ENCODE assay signal across 8 cellular contexts in genomic region chr2:169365093-169365483, GRCh38. TPM values are rescaled to one million over a fixed set of nuclear protein-coding genes. Genes with fewer than 3 reads are reported as not detected.
DNase-seq lines count a peak whose midpoint lies in the region; ATAC-seq lines count a peak whose summit lies in the region.

No MANE protein-coding gene starts in this region.

- DNase-seq in activated CD4-positive, CD25-positive, alpha-beta regulatory T cell treated with anti-CD3 and anti-CD28 coated beads, Interleukin-2, amount 50 U/mL, for 72 hours, result no peak
- DNase-seq in left lobe of liver (ENCODE audit: low spot score), result no peak
- DNase-seq in NCI-H2171 treated with DMSO at 0.1 percent for 48 hours (lab: John Stamatoyannopoulos, UW), result no peak
- DNase-seq in NCI-H524 (lab: John Stamatoyannopoulos, UW), result no peak
- DNase-seq in NCI-H446 (lab: John Stamatoyannopoulos, UW), result no peak

- peaks cover 31% of the 10 kb centered on the region for H3K4me1 Mint-ChIP-seq in T-helper 1 cell treated with Interleukin-12 subunit alpha and Interleukin-12 subunit beta and Interleukin-4 antibody, amounts not matched to agents 30 μg/mL and 1 μg/mL, for 36 hours (ENCODE audit: low read depth)

- H3K27me3 Mint-ChIP-seq in T-helper 1 cell treated with Interleukin-12 subunit alpha and Interleukin-12 subunit beta and Interleukin-4 antibody, amounts not matched to agents 30 μg/mL and 1 μg/mL, for 36 hours (ENCODE audit: low read depth), result peaks cover 46% of the 10 kb centered on the region

- no peaks in the 10 kb centered on the region for H3K36me3 Mint-ChIP-seq in T-helper 1 cell treated with Interleukin-12 subunit alpha and Interleukin-12 subunit beta and Interleukin-4 antibody, amounts not matched to agents 30 μg/mL and 1 μg/mL, for 36 hours (ENCODE audit: low read depth)

- peaks cover 7% of the 10 kb centered on the region for H3K9me3 Mint-ChIP-seq in T-helper 1 cell treated with Interleukin-12 subunit alpha and Interleukin-12 subunit beta and Interleukin-4 antibody, amounts not matched to agents 30 μg/mL and 1 μg/mL, for 36 hours

- H3K27ac Mint-ChIP-seq in T-helper 1 cell treated with Interleukin-12 subunit alpha and Interleukin-12 subunit beta and Interleukin-4 antibody, amounts not matched to agents 30 μg/mL and 1 μg/mL, for 36 hours, result peak overlapping the region; percentile 57

- peak overlapping the region; percentile 87 for H3K4me3 Mint-ChIP-seq in T-helper 1 cell treated with Interleukin-12 subunit alpha and Interleukin-12 subunit beta and Interleukin-4 antibody, amounts not matched to agents 30 μg/mL and 1 μg/mL, for 36 hours

- ATAC-seq in activated CD4-positive, CD25-positive, alpha-beta regulatory T cell treated with anti-CD3 and anti-CD28 coated beads, Interleukin-2, amount 50 U/mL, for 24 hours, result peak; percentile 25 to 31
- ATAC-seq in HG02938 (IDR thresholded peaks at IDR 0.05; ENCODE audit: unreplicated experiment) (peak; percentile 68), left lobe of liver (peak; percentile 1)

RNA-seq across cellular contexts. Expression of gene LRP2, which starts 2.8 kb away (rescaled TPM):
- total RNA-seq in left lobe of liver, result 0.91 TPM

Comparison
In these comparisons a context has a peak if more than half of its experiments do, and no peak if none do; other contexts are left out.
1. ATAC-seq: peak in every context shown above with its lines; median percentile 68 in HG02938; 28 in activated CD4-positive, CD25-positive, alpha-beta regulatory T cell treated with anti-CD3 and anti-CD28 coated beads, Interleukin-2, amount 50 U/mL, for 24 hours; 1 in left lobe of liver.